ENCODE assay signal across 8 cellular contexts in genomic region chr6:169789944-169790927, GRCh38. TPM values are rescaled to one million over a fixed set of nuclear protein-coding genes. Genes with fewer than 3 reads are reported as not detected.
DNase-seq lines count a peak whose midpoint lies in the region; ATAC-seq and TF ChIP-seq lines count a peak whose summit lies in the region.

No MANE protein-coding gene starts in this region.

- H3K4ac ChIP-seq in neuronal stem cell (ENCODE audit: low read length): no peak overlapping the region

- H3K4me2 ChIP-seq in neuronal stem cell (ENCODE audit: insufficient read depth, low read length, poor library complexity, severe bottlenecking): peak overlapping the region; percentile 75

- no peak overlapping the region for H2BK5ac ChIP-seq in neuronal stem cell (ENCODE audit: low read length)

- H3K4me1 ChIP-seq in RWPE2 (ENCODE audit: insufficient read depth, poor library complexity, severe bottlenecking) (no peaks in the 10 kb centered on the region), foreskin keratinocyte (no peaks in the 10 kb centered on the region), neuronal stem cell (ENCODE audit: control insufficient read depth in 2 of 2, insufficient read depth in 1 of 2, low read depth in 1 of 2, low read length in 2 of 2) (peaks cover 0 to 3% of the 10 kb centered on the region in 2 donors), subcutaneous abdominal adipose tissue (ENCODE audit: control insufficient read depth in 5 of 5, insufficient read depth in 5 of 5, low read length in 5 of 5) (peaks cover 3 to 24% (median 17%) of the 10 kb centered on the region in 5 donors)

- no peak overlapping the region for H3K23ac ChIP-seq in neuronal stem cell (ENCODE audit: low read depth, low read length, poor library complexity)

- no peak overlapping the region for H4K8ac ChIP-seq in neuronal stem cell (ENCODE audit: low read depth, low read length)

- H2BK12ac ChIP-seq in neuronal stem cell (ENCODE audit: low read length): peak overlapping the region; percentile 63

- H3K27me3 ChIP-seq in RWPE2 (ENCODE audit: insufficient read depth, poor library complexity, severe bottlenecking) (no peaks in the 10 kb centered on the region), foreskin keratinocyte (peaks cover 10% of the 10 kb centered on the region), neuronal stem cell (ENCODE audit: control insufficient read depth in 3 of 3, insufficient read depth in 3 of 3, low read depth in 1 of 3, low read length in 3 of 3) (no peaks in the 10 kb centered on the region), subcutaneous abdominal adipose tissue (ENCODE audit: control insufficient read depth in 5 of 5, insufficient read depth in 4 of 5, low read length in 5 of 5) (peaks cover 0 to 11% (median 2%) of the 10 kb centered on the region in 5 donors)

- TF ChIP-seq CTCF in LNCAP (IDR thresholded peaks at IDR 0.05): peak; percentile 99
- TF ChIP-seq CTCF in RWPE2 (IDR thresholded peaks at IDR 0.05; ENCODE audit: poor library complexity, severe bottlenecking): peak; percentile 96
- TF ChIP-seq CTCF in foreskin keratinocyte (conservative IDR thresholded peaks at IDR 0.05): peak; percentile 97

- H2BK15ac ChIP-seq in neuronal stem cell (ENCODE audit: low read length): peak overlapping the region; percentile 8

- no peak overlapping the region for H3K14ac ChIP-seq in neuronal stem cell (ENCODE audit: low read length)

- no peak overlapping the region for H2AK5ac ChIP-seq in neuronal stem cell (ENCODE audit: low read depth, low read length)

- H3K9me3 ChIP-seq in RWPE2 (ENCODE audit: severe bottlenecking) (no peaks in the 10 kb centered on the region), neuronal stem cell (replicated peaks in 1 of 2; ENCODE audit: control insufficient read depth in 2 of 2, insufficient read depth in 1 of 2, low read depth in 1 of 2, low read length in 2 of 2) (no peaks in the 10 kb centered on the region), subcutaneous abdominal adipose tissue (ENCODE audit: control insufficient read depth in 5 of 5, low read length in 5 of 5) (no peaks in the 10 kb centered on the region)

- H3K79me1 ChIP-seq in neuronal stem cell (ENCODE audit: low read depth, low read length): no peaks in the 10 kb centered on the region

- no peak overlapping the region for H4K91ac ChIP-seq in neuronal stem cell (ENCODE audit: low read depth, low read length, poor library complexity)

- H3K9ac ChIP-seq in neuronal stem cell (ENCODE audit: low read depth, low read length, poor library complexity) (peak overlapping the region; percentile 47), subcutaneous abdominal adipose tissue (ENCODE audit: low read length in 5 of 5) (peak overlapping the region in 3 of 5 donors; percentile 27 to 71 (median 64))

- peak overlapping the region; percentile 92 for H2AFZ ChIP-seq in neuronal stem cell (ENCODE audit: low read length)

- H3K36me3 ChIP-seq in RWPE2 (ENCODE audit: low read depth): no peaks in the 10 kb centered on the region
- H3K36me3 ChIP-seq in neuronal stem cell (replicated peaks in 1 of 2; ENCODE audit: control insufficient read depth in 2 of 2, insufficient read depth in 2 of 2, low read length in 2 of 2): no peaks in the 10 kb centered on the region
- peaks cover 0 to 2% (median 0%) of the 10 kb centered on the region in 5 donors for H3K36me3 ChIP-seq in subcutaneous abdominal adipose tissue (ENCODE audit: control insufficient read depth in 5 of 5, insufficient read depth in 5 of 5, low read length in 5 of 5)

- H3K18ac ChIP-seq in neuronal stem cell (ENCODE audit: low read length): peak overlapping the region; percentile 81

- H3K4me3 ChIP-seq in RWPE2 (ENCODE audit: severe bottlenecking): peak overlapping the region; percentile 24
- peak overlapping the region; percentile 54 to 72 for H3K4me3 ChIP-seq in neuronal stem cell (ENCODE audit: low read length in 2 of 2)
- H3K4me3 ChIP-seq in subcutaneous abdominal adipose tissue (ENCODE audit: low read depth in 1 of 5, low read length in 5 of 5): peak overlapping the region; percentile 58 to 72 (median 63)

- H2BK120ac ChIP-seq in neuronal stem cell (ENCODE audit: low read depth, low read length): no peak overlapping the region

- no CpG with 5 or more reads among the region's 61 CpGs for WGBS in neuronal stem cell (ENCODE audit: extremely low coverage in 2 of 2, insufficient read length in 2 of 2, insufficient replicate concordance in 1 of 2), 2 donors

- peak; percentile 90 for DNase-seq in Daoy (ENCODE audit: low read depth)
- DNase-seq in GOT3 (lab: John Stamatoyannopoulos, UW): peak; percentile 30
- DNase-seq in RWPE2 (ENCODE audit: low spot score): no peak
- peak; percentile 33 for DNase-seq in activated gamma-delta T cell (lab: John Stamatoyannopoulos, UW)
- peak; percentile 61 to 81 for DNase-seq in foreskin keratinocyte
- DNase-seq in neuronal stem cell (ENCODE audit: low spot score): peak; percentile 78

- ATAC-seq in RWPE2 (ENCODE audit: low read depth) (peak; percentile 93), foreskin keratinocyte (peak; percentile 95)

- H3K27ac ChIP-seq in RWPE2 (ENCODE audit: poor library complexity, severe bottlenecking) (peak overlapping the region; percentile 9), foreskin keratinocyte (no peak overlapping the region), neuronal stem cell (replicated peaks; ENCODE audit: low read length) (no peak overlapping the region), subcutaneous abdominal adipose tissue (ENCODE audit: low read depth, low read length) (peak overlapping the region; percentile 55)

RNA-seq across cellular contexts. Expression of gene ERMARD, which starts 38.8 kb away (rescaled TPM):
- total RNA-seq in Daoy (2014; rRNA removed; shearing (Covaris generic)): 31.1 and 66.1 TPM in 2 replicates
- total RNA-seq in foreskin keratinocyte: 20.1 and 22.4 TPM in 2 replicates
- polyA plus RNA-seq in foreskin keratinocyte: 18.9 and 19.0 TPM in 2 replicates
- 10.1 TPM for polyA plus RNA-seq in neuronal stem cell (2013, experiment 1 of 2)
- 9.4 TPM for polyA plus RNA-seq in neuronal stem cell (2013, experiment 2 of 2)

RNA-seq across cellular contexts. Expression of gene DYNLT2, which starts 38.9 kb away (rescaled TPM):
- total RNA-seq in Daoy (2014; rRNA removed; shearing (Covaris generic)): 1.8 and 2.3 TPM in 2 replicates
- 0.56 and 0.85 TPM in 2 replicates for total RNA-seq in foreskin keratinocyte
- polyA plus RNA-seq in foreskin keratinocyte: 0.26 and 0.30 TPM in 2 replicates
- polyA plus RNA-seq in neuronal stem cell (2013, experiment 1 of 2): 2.6 TPM
- polyA plus RNA-seq in neuronal stem cell (2013, experiment 2 of 2): 2.7 TPM

Comparison
In these comparisons a context has a peak if more than half of its experiments do, and no peak if none do; other contexts are left out.
1. H3K27ac ChIP-seq: peak in RWPE2 (single experiment) and subcutaneous abdominal adipose tissue (single experiment); none in foreskin keratinocyte (single experiment) and neuronal stem cell (single experiment).
2. Peak in every context shown above with its lines, with median percentiles within 50 percentile points of each other: CTCF ChIP-seq and H3K4me3 ChIP-seq.